ENCODE assay signal across 14 cellular contexts in the genomic region with DNA sequence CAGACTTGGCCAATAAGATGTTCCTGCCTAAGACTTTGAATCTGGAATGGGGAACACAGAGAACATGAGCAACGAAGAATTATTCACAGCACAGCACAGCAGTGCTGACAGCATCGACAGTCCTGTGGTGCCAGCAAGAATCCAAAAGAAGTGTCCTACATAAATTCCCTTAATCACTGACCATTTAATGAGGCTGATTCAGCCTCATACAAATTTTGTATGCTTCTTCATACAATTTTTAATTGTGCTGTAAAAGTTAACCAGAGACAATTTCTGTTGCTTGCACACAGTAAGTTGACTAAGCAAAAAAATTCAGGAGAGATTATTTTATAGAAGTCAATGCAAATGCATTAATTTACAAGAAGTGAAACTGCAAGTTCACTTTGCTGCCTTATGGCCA.
"Had no signal": no experiment of that assay in that cellular context is flagged by ENCODE, and none has a peak within 500 bp of the region (broad histone marks: within the 10 kb centered on the region; RNA-seq: fewer than 3 reads in every experiment).

No MANE protein-coding gene starts in this region.

- H3K27ac ChIP-seq: breast epithelium, dorsolateral prefrontal cortex, esophagus muscularis mucosa, foreskin keratinocyte, suprapubic skin had no signal

- H3K4me1 ChIP-seq: breast epithelium, esophagus muscularis mucosa, foreskin keratinocyte, suprapubic skin had no signal

- DNase-seq: activated CD4-positive, alpha-beta T cell treated with anti-CD3 and anti-CD28 coated beads for 48 hours; activated CD8-positive, alpha-beta T cell treated with anti-CD3 and anti-CD28 coated beads, Interleukin-2, amount 10 ng/mL, durations not matched to agents 7 days and 5 days; activated naive CD4-positive, alpha-beta T cell; aorta; dorsolateral prefrontal cortex; foreskin keratinocyte; head of caudate nucleus; nephron progenitor cell; stimulated activated CD4-positive, alpha-beta T cell treated with anti-CD3 and anti-CD28 coated beads, Interleukin-12 subunit alpha, Interleukin-12 subunit beta, amount 100 ng/mL, for 4 hours; stimulated activated CD4-positive, alpha-beta T cell treated with anti-CD3 and anti-CD28 coated beads, Interleukin-2, amount 100 ng/mL, for 48 hours; stimulated activated naive CD8-positive, alpha-beta T cell treated with anti-CD3 and anti-CD28 coated beads, Interleukin-15, Interleukin-2, amounts not matched to agents 100 U/mL and 50 U/mL, for 24 hours had no signal

- H3K27me3 ChIP-seq: breast epithelium, dorsolateral prefrontal cortex, esophagus muscularis mucosa, foreskin keratinocyte, suprapubic skin had no signal

- H3K36me3 ChIP-seq: breast epithelium, esophagus muscularis mucosa, suprapubic skin had no signal

- H3K4me3 ChIP-seq: breast epithelium, dorsolateral prefrontal cortex, esophagus muscularis mucosa, suprapubic skin had no signal

- H3K9me3 ChIP-seq: suprapubic skin had no signal
